8 cellular contexts compared by ENCODE assay signal in the genomic region with DNA sequence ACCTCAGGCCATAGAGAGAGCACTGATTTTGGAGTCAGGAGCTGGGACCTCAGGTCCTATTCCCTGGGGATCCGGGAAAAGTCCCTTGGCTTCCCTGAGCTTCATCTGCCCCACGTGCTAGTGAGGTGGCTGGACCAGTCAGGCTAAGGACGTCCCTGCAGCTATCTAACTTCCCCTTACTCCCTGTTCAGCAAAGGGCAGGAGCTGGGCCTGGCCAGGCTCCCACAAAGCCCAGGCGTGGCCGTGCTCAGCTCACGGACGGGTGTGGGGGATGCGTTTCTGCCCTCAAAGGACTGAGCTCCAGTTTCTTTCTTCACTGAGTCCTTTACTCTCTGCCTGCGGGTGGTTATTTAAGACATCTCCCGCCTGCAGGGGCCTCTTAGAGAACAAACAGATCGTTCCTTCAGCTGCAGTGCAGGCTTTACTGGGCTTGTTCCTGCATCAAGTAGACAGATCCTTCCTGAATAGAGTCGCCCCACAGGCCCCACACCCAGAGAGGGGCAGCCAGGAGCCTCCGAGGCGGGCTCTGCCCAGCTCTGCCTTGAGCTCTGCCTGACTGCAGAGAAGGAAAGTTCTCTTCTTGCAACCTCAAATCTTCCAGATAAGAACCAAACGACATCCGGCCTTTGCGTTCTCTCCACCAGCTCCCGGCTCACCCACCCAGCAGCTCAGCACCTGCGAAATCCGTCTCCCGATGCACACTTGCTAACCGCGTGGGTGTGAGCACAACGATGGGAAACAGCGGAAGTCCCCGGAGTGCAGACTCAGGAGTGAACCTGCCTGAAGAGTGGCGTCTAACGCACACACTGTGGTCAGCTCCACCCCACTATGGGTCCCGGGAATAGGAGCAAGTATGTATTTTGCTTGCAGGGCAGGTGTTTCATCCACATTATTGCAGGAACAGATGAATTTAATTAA.
A peak's percentile ranks its signal among the peaks of the same experiment; 100 is the strongest.
DNase-seq lines count a peak whose midpoint lies in the region; ATAC-seq and TF ChIP-seq lines count a peak whose summit lies in the region.
"Not testable (repeated sequence)": the region's sequence is repeated elsewhere in the genome, so short reads cannot be mapped to it uniquely, and the experiment has no call there.

No MANE protein-coding gene starts in this region.

- ATAC-seq in SK-N-SH treated with all-trans-retinoic acid at 6 μM for 48 hours = peak; percentile 38; the same call in 2 of the 3 replicates
- ATAC-seq in activated T-helper 17 cell treated with anti-CD3 and anti-CD28 coated beads, Interleukin-2, amount 50 U/mL, for 72 hours (replicated peaks) = peak; percentile 48
- ATAC-seq in esophagus mucosa = peak; percentile 37
- ATAC-seq in left lobe of liver = peak; percentile 18
- ATAC-seq in upper lobe of right lung = peak; percentile 55

- H3K9me3 Mint-ChIP-seq in activated T-helper 17 cell treated with anti-CD3 and anti-CD28 coated beads, Interleukin-2, amount 50 U/mL, for 72 hours = not testable (repeated sequence)

- not testable (repeated sequence) for DNase-seq in BE2C; left lobe of liver (ENCODE audit: low spot score); upper lobe of right lung
- DNase-seq in Jurkat, Clone E6-1 (ENCODE audit: low read depth, low spot score) = peak; percentile 64
- peak in 3 of 5 donors; percentile 23 to 68 (median 30) for DNase-seq in ovary

- not testable (repeated sequence) for TF ChIP-seq POLR2A in ovary (IDR thresholded peaks at IDR 0.05)

- peaks cover 24% of the 10 kb centered on the region for H3K27me3 Mint-ChIP-seq in activated T-helper 17 cell treated with anti-CD3 and anti-CD28 coated beads, Interleukin-2, amount 50 U/mL, for 72 hours

- TF ChIP-seq EP300 in ovary (IDR thresholded peaks at IDR 0.05) = not testable (repeated sequence)

- H3K27ac Mint-ChIP-seq in activated T-helper 17 cell treated with anti-CD3 and anti-CD28 coated beads, Interleukin-2, amount 50 U/mL, for 72 hours = not testable (repeated sequence)

- H3K4me3 ChIP-seq in BE2C (ENCODE audit: low read depth, low read length) = peak overlapping the region; percentile 41
- H3K4me3 ChIP-seq in Jurkat, Clone E6-1 (ENCODE audit: low read length); ovary; upper lobe of right lung: not testable (repeated sequence)

- H3K36me3 ChIP-seq in BE2C, ovary, upper lobe of right lung: not testable (repeated sequence)

- TF ChIP-seq CTCF in BE2C (IDR thresholded peaks at IDR 0.05; ENCODE audit: low read depth, low read length); ovary (IDR thresholded peaks at IDR 0.05); upper lobe of right lung (IDR thresholded peaks at IDR 0.05): not testable (repeated sequence)

- not testable (repeated sequence) for H3K36me3 Mint-ChIP-seq in activated T-helper 17 cell treated with anti-CD3 and anti-CD28 coated beads, Interleukin-2, amount 50 U/mL, for 72 hours (ENCODE audit: low read depth)

- 10 to 14% (median 14%) methylated on average over 16 to 20 of the region's 29 CpGs for WGBS in ovary, 3 donors

- intact Hi-C loops in ovary (cut with DNase I); upper lobe of right lung (cut with DNase I): not testable (repeated sequence)

- not testable (repeated sequence) for H3K4me1 Mint-ChIP-seq in activated T-helper 17 cell treated with anti-CD3 and anti-CD28 coated beads, Interleukin-2, amount 50 U/mL, for 72 hours

- H3K4me3 Mint-ChIP-seq in activated T-helper 17 cell treated with anti-CD3 and anti-CD28 coated beads, Interleukin-2, amount 50 U/mL, for 72 hours = not testable (repeated sequence)

- H3K27me3 ChIP-seq in BE2C, ovary, upper lobe of right lung: not testable (repeated sequence)

- peaks cover 16% of the 10 kb centered on the region for H3K4me1 ChIP-seq in BE2C
- not testable (repeated sequence) for H3K4me1 ChIP-seq in ovary (ENCODE audit: insufficient read depth); upper lobe of right lung

- not testable (repeated sequence) for H3K27ac ChIP-seq in ovary, upper lobe of right lung

- not testable (repeated sequence) for H3K9me3 ChIP-seq in BE2C, ovary, upper lobe of right lung
